13 cellular contexts compared by ENCODE assay signal in genomic region chr6:152184573-152185157, GRCh38.
A peak's percentile ranks its signal among the peaks of the same experiment; 100 is the strongest.
DNase-seq lines count a peak whose midpoint lies in the region; ATAC-seq, FAIRE-seq and TF ChIP-seq lines count a peak whose summit lies in the region.
"Had no signal": no experiment of that assay in that cellular context is flagged by ENCODE, and none has a peak within 500 bp of the region (broad histone marks: within the 10 kb centered on the region; RNA-seq: fewer than 3 reads in every experiment).

No MANE protein-coding gene starts in this region.

- no peak for TF ChIP-seq POLR2A in GM12878 (IDR thresholded peaks at IDR 0.05; ENCODE audit: low read depth, low read length)

- H2AFZ ChIP-seq in GM12878 (ENCODE audit: control insufficient read depth, low read depth, low read length): peak overlapping the region; percentile 73

- in situ Hi-C loops in GM12878 (cut with MboI): no loop called here

- WGBS in GM12878 (ENCODE audit: insufficient coverage, insufficient replicate concordance, low lambda C conversion rate, missing lambda C conversion rate): 0% methylated on average over 4 of the region's 4 CpGs

- RAD21 ChIA-PET in GM12878 (lab: Charles Lee; ENCODE audit: unreplicated experiment): interaction anchor here (0.8 to 1.4 kb wide), 8 partner anchors 16 to 507 kb away, joined by 3 to 7 read pairs (median 3); no protein-coding TSS in a partner anchor

- no peak for TF ChIP-seq CTCF in GM12878 (IDR thresholded peaks at IDR 0.05 in 2 of 3, conservative IDR thresholded peaks at IDR 0.05 in 1 of 3; ENCODE audit: control insufficient read depth in 2 of 3, extremely low read depth in 1 of 3, insufficient read depth in 1 of 3, low read depth in 3 of 3, low read length in 3 of 3)

- ATAC-seq in GM19438 (IDR thresholded peaks at IDR 0.05; ENCODE audit: low read depth, unreplicated experiment): peak; percentile 51
- ATAC-seq in HG03159 (IDR thresholded peaks at IDR 0.05; ENCODE audit: unreplicated experiment): peak; percentile 49
- peak; percentile 69 for ATAC-seq in GM12878

- H3K4me1 ChIP-seq in CD8-positive, alpha-beta memory T cell (ENCODE audit: insufficient read depth, low read length): peaks cover 58% of the 10 kb centered on the region
- peaks cover 6% of the 10 kb centered on the region for H3K4me1 ChIP-seq in GM12878 (ENCODE audit: control insufficient read depth, insufficient read depth, low read length)
- H3K4me1 ChIP-seq: esophagus muscularis mucosa, suprapubic skin had no signal

- H3K36me3 Mint-ChIP-seq in CD8-positive, alpha-beta memory T cell: peaks cover 14 to 61% (median 15%) of the 10 kb centered on the region in 3 donors

- no peak for DNase-seq in CD8-positive, alpha-beta memory T cell
- no peak for DNase-seq in GM12878 (ENCODE audit: low read depth, low spot score)
- no peak for DNase-seq in occipital lobe (lab: John Stamatoyannopoulos, UW)
- no peak for DNase-seq in HTR-8/SVneo (ENCODE audit: insufficient read length, low spot score)
- no peak for DNase-seq in NCI-H2029 treated with DMSO at 0.1 percent for 48 hours (lab: John Stamatoyannopoulos, UW)
- DNase-seq in SKM-1 treated with dmso at 0.1 percent for 144 hours (lab: John Stamatoyannopoulos, UW; ENCODE audit: unreplicated experiment): no peak
- DNase-seq: IMR-90 had no signal

- H3K9ac ChIP-seq in GM12878 (ENCODE audit: control insufficient read depth, insufficient read depth, low read length): no peak overlapping the region

- no peak for FAIRE-seq in GM12878 (lab: Jason Lieb, UNC)
- FAIRE-seq in HTR-8/SVneo (lab: Jason Lieb, UNC): no peak

- CTCF ChIA-PET in CD8-positive, alpha-beta memory T cell (lab: Charles Lee): interaction anchor here (0.7 to 2.3 kb wide), 10 partner anchors 9 to 49 kb away, joined by 3 to 13 read pairs (median 4); no protein-coding TSS in a partner anchor
- CTCF ChIA-PET in GM12878 (lab: Yijun Ruan, JAX): interaction anchor here (0.6 to 1.5 kb wide), 12 partner anchors 9 to 508 kb away, joined by 3 to 7 read pairs (median 4); no protein-coding TSS in a partner anchor

- no peak for TF ChIP-seq RAD21 in GM12878 (IDR thresholded peaks at IDR 0.05; ENCODE audit: insufficient read depth, low read depth, low read length)

- intact Hi-C loops in GM12878 (cut with micrococcal nuclease; ENCODE audit: unreplicated experiment): no loop called here

- H3K27ac Mint-ChIP-seq in CD8-positive, alpha-beta memory T cell: peak overlapping the region; percentile 85 to 99 (median 98)

- H3K79me2 ChIP-seq in GM12878 (ENCODE audit: control insufficient read depth, insufficient read depth, low read length): no peaks in the 10 kb centered on the region

- no TSS peak for BruUV-seq in GM12878 (replicated peaks; lab: Mats Ljungman, UMichigan)

- H3K4me3 Mint-ChIP-seq in CD8-positive, alpha-beta memory T cell: peak overlapping the region; percentile 86 to 96 (median 92)

- peaks cover 72 to 85% (median 72%) of the 10 kb centered on the region in 3 donors for H3K4me1 Mint-ChIP-seq in CD8-positive, alpha-beta memory T cell

- no peak for TF ChIP-seq EP300 in GM12878 (IDR thresholded peaks at IDR 0.05; ENCODE audit: borderline replicate concordance in 1 of 2, control insufficient read depth in 1 of 2, low read depth in 2 of 2, low read length in 2 of 2)

- peak overlapping the region; percentile 56 for H3K4me3 ChIP-seq in CD8-positive, alpha-beta memory T cell (ENCODE audit: low read length)
- H3K4me3 ChIP-seq in GM12878: peak overlapping the region; percentile 38; the same call in 1 of the 2 replicates
- H3K4me3 ChIP-seq: esophagus muscularis mucosa, suprapubic skin had no signal

- no peaks in the 10 kb centered on the region for H3K9me3 Mint-ChIP-seq in CD8-positive, alpha-beta memory T cell

- H3K4me2 ChIP-seq in GM12878 (ENCODE audit: control insufficient read depth, insufficient read depth): peak overlapping the region; percentile 70

- no peaks in the 10 kb centered on the region for H3K27me3 ChIP-seq in CD8-positive, alpha-beta memory T cell (ENCODE audit: insufficient read depth, low read length, poor library complexity, severe bottlenecking)
- no peaks in the 10 kb centered on the region for H3K27me3 ChIP-seq in GM12878 (replicated peaks in 1 of 2; ENCODE audit: control insufficient read depth in 2 of 2, insufficient read depth in 2 of 2, low read length in 1 of 2)
- H3K27me3 ChIP-seq: esophagus muscularis mucosa, neutrophil, suprapubic skin had no signal

- no peaks in the 10 kb centered on the region for H3K27me3 Mint-ChIP-seq in CD8-positive, alpha-beta memory T cell

- no peaks in the 10 kb centered on the region for H4K20me1 ChIP-seq in GM12878 (ENCODE audit: control insufficient read depth, insufficient read depth)

- POLR2A ChIA-PET in CD8-positive, alpha-beta memory T cell (lab: Charles Lee): interaction anchor here (0.6 to 1.8 kb wide), 14 partner anchors 9 to 1978 kb away, joined by 3 to 15 read pairs (median 3); no protein-coding TSS in a partner anchor
- POLR2A ChIA-PET in GM12878 (lab: Charles Lee): interaction anchor here (0.6 to 1.0 kb wide), 3 partner anchors 9 to 81 kb away, joined by 3 read pairs; no protein-coding TSS in a partner anchor

- H3K27ac ChIP-seq in CD8-positive, alpha-beta memory T cell (ENCODE audit: low read depth, low read length): peak overlapping the region; percentile 80
- peak overlapping the region; percentile 55; the same call in 1 of the 2 replicates for H3K27ac ChIP-seq in GM12878 (ENCODE audit: control insufficient read depth, insufficient read depth)
- H3K27ac ChIP-seq: esophagus muscularis mucosa, neutrophil, suprapubic skin, VCaP had no signal

- SMC1A ChIA-PET in GM12878 (lab: Charles Lee; ENCODE audit: uncharacterized antibody, unreplicated experiment): interaction anchor here (0.6 to 2.3 kb wide), 24 partner anchors 9 to 1041 kb away, joined by 3 to 18 read pairs (median 4); no protein-coding TSS in a partner anchor

- H3K9me3 ChIP-seq in CD8-positive, alpha-beta memory T cell (ENCODE audit: low read length): no peaks in the 10 kb centered on the region
- H3K9me3 ChIP-seq in GM12878 (replicated peaks; ENCODE audit: control insufficient read depth, insufficient read depth, low read length): no peaks in the 10 kb centered on the region
- H3K9me3 ChIP-seq: esophagus muscularis mucosa, neutrophil, suprapubic skin had no signal

- no peaks in the 10 kb centered on the region for H3K36me3 ChIP-seq in CD8-positive, alpha-beta memory T cell (ENCODE audit: insufficient read depth, low read length)
- H3K36me3 ChIP-seq in GM12878 (ENCODE audit: control insufficient read depth in 2 of 2, insufficient read depth in 2 of 2, low read length in 1 of 2): no peaks in the 10 kb centered on the region
- H3K36me3 ChIP-seq: suprapubic skin had no signal

TF ChIP-seq in GM12878, 131 proteins besides CTCF, POLR2A, EP300 and RAD21:
- TF ChIP-seq SRF (IDR thresholded peaks at IDR 0.05; ENCODE audit: low read depth in 2 of 2, low read length in 2 of 2): 0 out of 4 replicates have a peak, but pooled peaks of 1 of the 2 experiments have one; percentile 44
- TF ChIP-seq LARP7 (IDR thresholded peaks at IDR 0.05): no peak
- no peak for TF ChIP-seq TARDBP (IDR thresholded peaks at IDR 0.05; ENCODE audit: borderline replicate concordance)
- no peak for TF ChIP-seq SREBF2 (IDR thresholded peaks at IDR 0.05; ENCODE audit: low read length)
